24 cellular contexts compared by ENCODE assay signal in the genomic region with DNA sequence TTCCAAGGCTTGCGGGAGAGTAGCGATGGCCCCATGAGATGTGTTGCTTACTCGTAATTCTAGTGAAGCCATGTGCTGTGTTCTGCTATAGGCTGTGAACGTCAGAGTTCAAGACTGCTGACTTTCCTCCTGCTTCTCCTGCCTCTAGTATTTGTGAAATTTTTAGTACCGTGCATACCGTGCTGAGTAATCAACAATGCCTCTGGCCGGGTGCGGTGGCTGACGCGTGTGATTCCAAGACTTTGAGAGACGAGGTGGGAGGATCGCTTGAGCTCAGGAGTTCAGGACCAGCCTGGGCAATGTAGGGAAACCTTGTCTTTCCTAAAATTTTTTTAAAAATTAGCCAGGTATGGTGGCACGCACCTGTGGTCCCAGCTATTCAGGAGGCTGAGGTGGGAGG. TPM values are rescaled to one million over a fixed set of nuclear protein-coding genes. Genes with fewer than 3 reads are reported as not detected.
"Had no signal": no experiment of that assay in that cellular context is flagged by ENCODE, and none has a peak within 500 bp of the region (broad histone marks: within the 10 kb centered on the region; RNA-seq: fewer than 3 reads in every experiment).

No MANE protein-coding gene starts in this region.

- H3K36me3 Mint-ChIP-seq: naive thymus-derived CD4-positive, alpha-beta T cell; stimulated activated effector memory CD8-positive, alpha-beta T cell treated with anti-CD3 and anti-CD28 coated beads, Interleukin-12 subunit alpha, Interleukin-12 subunit beta, amount 100 ng/mL, for 72 hours had no signal

- H3K4me1 Mint-ChIP-seq: naive thymus-derived CD4-positive, alpha-beta T cell; stimulated activated effector memory CD8-positive, alpha-beta T cell treated with anti-CD3 and anti-CD28 coated beads, Interleukin-12 subunit alpha, Interleukin-12 subunit beta, amount 100 ng/mL, for 72 hours had no signal

- H3K27me3 ChIP-seq: colonic mucosa, gastrocnemius medialis, pancreas, sigmoid colon, testis, tibial artery, upper lobe of left lung, uterus had no signal

- H3K4me1 ChIP-seq: colonic mucosa, gastrocnemius medialis, pancreas, sigmoid colon, testis, tibial artery, upper lobe of left lung, uterus had no signal

- H3K27ac Mint-ChIP-seq: dendritic cell treated with granulocyte-macrophage colony-stimulating factor and Interleukin-4, amounts not matched to agents 40 ng/mL and 50 ng/mL, for 4 days; naive thymus-derived CD4-positive, alpha-beta T cell; stimulated activated effector memory CD8-positive, alpha-beta T cell treated with anti-CD3 and anti-CD28 coated beads, Interleukin-12 subunit alpha, Interleukin-12 subunit beta, amount 100 ng/mL, for 72 hours had no signal

- DNase-seq: cerebellar nuclear complex; colonic mucosa; effector CD8-positive, alpha-beta T cell; foreskin fibroblast; gastrocnemius medialis; mesenchymal stem cell; midbrain; naive thymus-derived CD4-positive, alpha-beta T cell; pancreas; retina; sigmoid colon; stimulated activated CD4-positive, alpha-beta T cell treated with anti-CD3 and anti-CD28 coated beads, Interleukin-2, amount 100 ng/mL, for 24 hours; stimulated activated CD4-positive, alpha-beta T cell treated with anti-CD3 and anti-CD28 coated beads, Interleukin-4, amount 100 ng/mL, for 24 hours; stimulated activated naive CD4-positive, alpha-beta T cell treated with Interleukin-2 at 50 U/mL for 16 hours; substantia nigra; testis; upper lobe of left lung; uterus had no signal

- H3K27ac ChIP-seq: colonic mucosa, epithelial cell of prostate, gastrocnemius medialis, pancreas, sigmoid colon, testis, tibial artery, uterus had no signal

- H3K9me3 ChIP-seq: colonic mucosa, gastrocnemius medialis, pancreas, sigmoid colon, testis, tibial artery, upper lobe of left lung, uterus had no signal

- H3K4me3 Mint-ChIP-seq: dendritic cell treated with granulocyte-macrophage colony-stimulating factor and Interleukin-4, amounts not matched to agents 40 ng/mL and 50 ng/mL, for 4 days; endodermal cell; naive thymus-derived CD4-positive, alpha-beta T cell; stimulated activated effector memory CD8-positive, alpha-beta T cell treated with anti-CD3 and anti-CD28 coated beads, Interleukin-12 subunit alpha, Interleukin-12 subunit beta, amount 100 ng/mL, for 72 hours had no signal

- H3K36me3 ChIP-seq: colonic mucosa, gastrocnemius medialis, pancreas, uterus had no signal

- H3K4me3 ChIP-seq: colonic mucosa, gastrocnemius medialis, pancreas, sigmoid colon, testis, tibial artery, upper lobe of left lung, uterus had no signal

- H3K9me3 Mint-ChIP-seq: dendritic cell treated with granulocyte-macrophage colony-stimulating factor and Interleukin-4, amounts not matched to agents 40 ng/mL and 50 ng/mL, for 4 days; endodermal cell; naive thymus-derived CD4-positive, alpha-beta T cell; stimulated activated effector memory CD8-positive, alpha-beta T cell treated with anti-CD3 and anti-CD28 coated beads, Interleukin-12 subunit alpha, Interleukin-12 subunit beta, amount 100 ng/mL, for 72 hours had no signal

- H3K27me3 Mint-ChIP-seq: dendritic cell treated with granulocyte-macrophage colony-stimulating factor and Interleukin-4, amounts not matched to agents 40 ng/mL and 50 ng/mL, for 4 days; naive thymus-derived CD4-positive, alpha-beta T cell had no signal

RNA-seq across cellular contexts. Expression of gene B3GNT7, which starts 59.9 kb away (rescaled TPM):
- polyA plus RNA-seq: keratinocyte; naive thymus-derived CD4-positive, alpha-beta T cell had no signal
